Comparison of ENCODE assay signal across 6 cellular contexts in genomic region chr19:43595605-43595998, GRCh38. TPM values are rescaled to one million over a fixed set of nuclear protein-coding genes. Genes with fewer than 3 reads are reported as not detected.
DNase-seq lines count a peak whose midpoint lies in the region; ATAC-seq and TF ChIP-seq lines count a peak whose summit lies in the region.

No MANE protein-coding gene starts in this region.

- peak overlapping the region; percentile 89 to 99 (median 96) for H3K4me2 ChIP-seq in BLaER1 treated with 17β-estradiol and CSF1 and Interleukin-3, amounts not matched to agents 10 nM and 100 nM
- H3K4me2 ChIP-seq in trophoblast cell (ENCODE audit: low read length) = peak overlapping the region; percentile 84

- H3K4me3 ChIP-seq in BLaER1 treated with 17β-estradiol and CSF1 and Interleukin-3, amounts not matched to agents 10 nM and 100 nM = peak overlapping the region; percentile 76 to 90 (median 82)
- peak overlapping the region; percentile 75 for H3K4me3 ChIP-seq in colonic mucosa
- peak overlapping the region; percentile 75 for H3K4me3 ChIP-seq in trophoblast cell (ENCODE audit: low read depth, low read length)

- no peak overlapping the region for H2BK12ac ChIP-seq in trophoblast cell (ENCODE audit: low read length)

- peak overlapping the region; percentile 32 for H2AFZ ChIP-seq in trophoblast cell (ENCODE audit: insufficient read depth, low read length, poor library complexity)

- H2AK5ac ChIP-seq in trophoblast cell (ENCODE audit: low read length) = peak overlapping the region; percentile 85

- no peak for TF ChIP-seq CTCF in colonic mucosa (IDR thresholded peaks at IDR 0.05)

- H3K9me3 ChIP-seq in BLaER1 treated with 17β-estradiol and CSF1 and Interleukin-3, amounts not matched to agents 10 nM and 100 nM (replicated peaks in 1 of 11) = no peaks in the 10 kb centered on the region
- no peaks in the 10 kb centered on the region for H3K9me3 ChIP-seq in colonic mucosa
- H3K9me3 ChIP-seq in trophoblast cell (ENCODE audit: insufficient read depth, low read depth, low read length) = peaks cover 3% of the 10 kb centered on the region

- peak overlapping the region; percentile 50 for H4K91ac ChIP-seq in trophoblast cell (ENCODE audit: low read depth, low read length)

- peak overlapping the region; percentile 47 for H2BK120ac ChIP-seq in trophoblast cell (ENCODE audit: insufficient read depth, low read length, poor library complexity)

- H4K8ac ChIP-seq in trophoblast cell (ENCODE audit: low read depth, low read length) = peak overlapping the region; percentile 74

- H2BK5ac ChIP-seq in trophoblast cell (ENCODE audit: low read depth, low read length, poor library complexity) = peak overlapping the region; percentile 36

- peaks cover 9% of the 10 kb centered on the region for H3K79me2 ChIP-seq in trophoblast cell (ENCODE audit: control insufficient read depth, insufficient read depth, low read length, poor library complexity)

- no peaks in the 10 kb centered on the region for H3K27me3 ChIP-seq in BLaER1 treated with 17β-estradiol and CSF1 and Interleukin-3, amounts not matched to agents 10 nM and 100 nM
- no peaks in the 10 kb centered on the region for H3K27me3 ChIP-seq in colonic mucosa
- no peaks in the 10 kb centered on the region for H3K27me3 ChIP-seq in trophoblast cell (ENCODE audit: insufficient read depth, low read length)

- no peak overlapping the region for H3K18ac ChIP-seq in trophoblast cell (ENCODE audit: low read length)

- H3K79me1 ChIP-seq in trophoblast cell (ENCODE audit: low read length) = peaks cover 13% of the 10 kb centered on the region

- intact Hi-C loops in colonic mucosa (cut with DNase I) = loop anchor here (10.0 kb wide), 1 partner anchor 61 kb away; the partner anchor contains the start of gene ZNF575

- no CpG with 5 or more reads among the region's 18 CpGs for WGBS in trophoblast cell (ENCODE audit: extremely low coverage, insufficient coverage, insufficient read length)

- ATAC-seq in HG03354 (IDR thresholded peaks at IDR 0.05; ENCODE audit: poor library complexity, severe bottlenecking, unreplicated experiment) = peak; percentile 18

- peak overlapping the region; percentile 87 to 98 (median 92) for H3K9ac ChIP-seq in BLaER1 treated with 17β-estradiol and CSF1 and Interleukin-3, amounts not matched to agents 10 nM and 100 nM
- H3K9ac ChIP-seq in colonic mucosa (ENCODE audit: low read depth in 2 of 2, low read length in 2 of 2) = peak overlapping the region; percentile 90 to 91
- H3K9ac ChIP-seq in trophoblast cell (ENCODE audit: low read length) = peak overlapping the region; percentile 77

- peaks cover 33 to 53% (median 45%) of the 10 kb centered on the region in 10 experiments for H3K4me1 ChIP-seq in BLaER1 treated with 17β-estradiol and CSF1 and Interleukin-3, amounts not matched to agents 10 nM and 100 nM
- H3K4me1 ChIP-seq in colonic mucosa = peaks cover 20% of the 10 kb centered on the region
- H3K4me1 ChIP-seq in trophoblast cell (ENCODE audit: control insufficient read depth in 1 of 2, insufficient read depth in 2 of 2, low read length in 2 of 2) = peaks cover 9 to 12% of the 10 kb centered on the region in 2 experiments

- peaks cover 0 to 65% (median 32%) of the 10 kb centered on the region in 11 experiments; a peak in 17 of 22 replicates for H4K20me1 ChIP-seq in BLaER1 treated with 17β-estradiol and CSF1 and Interleukin-3, amounts not matched to agents 10 nM and 100 nM

- DNase-seq in colonic mucosa (peak; percentile 37), trophoblast cell (no peak), medulla oblongata (ENCODE audit: extremely low spot score) (no peak), SKM-1 (lab: John Stamatoyannopoulos, UW; ENCODE audit: unreplicated experiment) (no peak)

- H3K27ac ChIP-seq in BLaER1 treated with 17β-estradiol and CSF1 and Interleukin-3, amounts not matched to agents 10 nM and 100 nM = peak overlapping the region; percentile 85 to 98 (median 91)
- H3K27ac ChIP-seq in colonic mucosa (peak overlapping the region; percentile 84), trophoblast cell (ENCODE audit: low read depth, low read length) (peak overlapping the region; percentile 48)

- peaks cover 56 to 72% (median 63%) of the 10 kb centered on the region in 11 experiments for H3K36me3 ChIP-seq in BLaER1 treated with 17β-estradiol and CSF1 and Interleukin-3, amounts not matched to agents 10 nM and 100 nM
- no peaks in the 10 kb centered on the region for H3K36me3 ChIP-seq in colonic mucosa
- peaks cover 46 to 48% of the 10 kb centered on the region in 2 experiments for H3K36me3 ChIP-seq in trophoblast cell (ENCODE audit: control insufficient read depth in 1 of 2, insufficient read depth in 2 of 2, low read length in 2 of 2)

- H4K12ac ChIP-seq in trophoblast cell (ENCODE audit: low read depth, low read length) = peak overlapping the region; percentile 46

- H3K23ac ChIP-seq in trophoblast cell (ENCODE audit: low read length) = no peak overlapping the region

- H3K4ac ChIP-seq in trophoblast cell (ENCODE audit: low read depth, low read length) = peak overlapping the region; percentile 84

- H3K14ac ChIP-seq in trophoblast cell (ENCODE audit: low read length) = peak overlapping the region; percentile 84

RNA-seq across cellular contexts. Expression of gene IRGQ, which starts 0.3 kb away (rescaled TPM):
- 10 to 100 TPM; 19.9 to 24.6 TPM for total RNA-seq in colonic mucosa
- 12.5 and 12.7 TPM in 2 replicates for polyA plus RNA-seq in trophoblast cell (2013)

RNA-seq across cellular contexts. Expression of gene ZNF576, which starts 0.8 kb away (rescaled TPM):
- 10 to 100 TPM; 15.4 to 27.1 TPM for total RNA-seq in colonic mucosa
- 11.1 and 12.1 TPM in 2 replicates for polyA plus RNA-seq in trophoblast cell (2013)

RNA-seq across cellular contexts. Expression of gene SRRM5, which starts 16.3 kb away (rescaled TPM):
- total RNA-seq in colonic mucosa = under 1 TPM; 0.42 to 0.57 TPM
- 0.27 and 0.29 TPM in 2 replicates for polyA plus RNA-seq in trophoblast cell (2013)

RNA-seq across cellular contexts. Expression of gene PINLYP, which starts 20.0 kb away (rescaled TPM):
- 1 to 10 TPM in 1 of 2 donors, under 1 TPM in 1; 0.52 to 2.4 TPM for total RNA-seq in colonic mucosa
- 2.1 TPM in 2 replicates for polyA plus RNA-seq in trophoblast cell (2013)

RNA-seq across cellular contexts. Expression of gene XRCC1, which starts 20.3 kb away (rescaled TPM):
- 10 to 100 TPM; 22.3 to 40.7 TPM for total RNA-seq in colonic mucosa
- polyA plus RNA-seq in trophoblast cell (2013) = 31.0 and 32.7 TPM in 2 replicates
